In genomic region chr2:203040966-203041521, GRCh38 we compare ENCODE assay signal across 26 cellular contexts. TPM values are rescaled to one million over a fixed set of nuclear protein-coding genes. Genes with fewer than 3 reads are reported as not detected.
DNase-seq lines count a peak whose midpoint lies in the region; ATAC-seq and TF ChIP-seq lines count a peak whose summit lies in the region.
"Had no signal": no experiment of that assay in that cellular context is flagged by ENCODE, and none has a peak within 500 bp of the region (broad histone marks: within the 10 kb centered on the region; RNA-seq: fewer than 3 reads in every experiment).

No MANE protein-coding gene starts in this region.

- no peaks in the 10 kb centered on the region for H3K4me1 Mint-ChIP-seq in nephron progenitor cell
- H3K4me1 Mint-ChIP-seq: CD14-positive monocyte had no signal

- peaks cover 23% of the 10 kb centered on the region for H3K36me3 Mint-ChIP-seq in nephron progenitor cell (ENCODE audit: low read depth)

- no peak for TF ChIP-seq POLR2A in body of pancreas (IDR thresholded peaks at IDR 0.05)

- peaks cover 4 to 29% of the 10 kb centered on the region in 2 donors for H3K36me3 ChIP-seq in ascending aorta
- no peaks in the 10 kb centered on the region for H3K36me3 ChIP-seq in body of pancreas (replicated peaks in 1 of 2; ENCODE audit: insufficient read depth in 1 of 2, low read depth in 2 of 2)
- H3K36me3 ChIP-seq: BE2C had no signal

- intact Hi-C loops in ascending aorta (cut with DNase I) = no loop called here
- intact Hi-C loops in body of pancreas (cut with DNase I) = no loop called here

- no peak for ATAC-seq in HG02870 (IDR thresholded peaks at IDR 0.05; ENCODE audit: unreplicated experiment)
- no peak for ATAC-seq in HG02623 (IDR thresholded peaks at IDR 0.05; ENCODE audit: unreplicated experiment)
- ATAC-seq in body of pancreas = no peak
- ATAC-seq: Right ventricle myocardium inferior, SK-N-SH treated with all-trans-retinoic acid at 6 μM for 48 hours had no signal

- H3K4me3 ChIP-seq in ascending aorta = no peak overlapping the region
- no peak overlapping the region for H3K4me3 ChIP-seq in body of pancreas
- H3K4me3 ChIP-seq: PC-9, SJCRH30 had no signal

- no peak for TF ChIP-seq CTCF in ascending aorta (IDR thresholded peaks at IDR 0.05)
- TF ChIP-seq CTCF in nephron progenitor cell (IDR thresholded peaks at IDR 0.05) = no peak
- TF ChIP-seq CTCF in body of pancreas (IDR thresholded peaks at IDR 0.05) = no peak

- peaks cover 2% of the 10 kb centered on the region for H3K27me3 Mint-ChIP-seq in nephron progenitor cell (ENCODE audit: low read depth, poor library complexity)
- H3K27me3 Mint-ChIP-seq: CD8-positive, alpha-beta memory T cell had no signal

- H3K9me3 Mint-ChIP-seq in nephron progenitor cell = no peaks in the 10 kb centered on the region
- H3K9me3 Mint-ChIP-seq: CD14-positive monocyte; CD8-positive, alpha-beta memory T cell had no signal

- peak overlapping the region; percentile 57 for H3K27ac Mint-ChIP-seq in nephron progenitor cell
- H3K27ac Mint-ChIP-seq: CD14-positive monocyte had no signal

- 42 to 68% methylated on average over 2 of the region's 2 CpGs for WGBS in body of pancreas, 2 donors

- DNase-seq in ascending aorta (ENCODE audit: low spot score in 2 of 2) (no peak), left kidney (ENCODE audit: low read depth, low spot score) (peak; percentile 40), nephron progenitor cell (no peak), body of pancreas (no peak)
- no peak for DNase-seq in stimulated activated CD4-positive, alpha-beta T cell treated with anti-CD3 and anti-CD28 coated beads, Interleukin-12 subunit alpha, Interleukin-12 subunit beta, amount 100 ng/mL, for 4 hours
- DNase-seq: BE2C; Calu3; CD8-positive, alpha-beta memory T cell; DMS79 treated with DMSO at 0.1 percent for 48 hours; GF-D8; HCEC 1CT; KBM-7; MM.1S; NCI-H2029; NCI-H446 treated with DMSO at 0.1 percent for 48 hours; NCI-H526; NCI-H82; NK-92 treated with Interleukin-12 subunit alpha and Interleukin-12 subunit beta, amount 100 ng/mL, for 24 hours; PC-9; SJCRH30 had no signal

- H3K27me3 ChIP-seq in ascending aorta = no peaks in the 10 kb centered on the region
- no peaks in the 10 kb centered on the region for H3K27me3 ChIP-seq in body of pancreas
- H3K27me3 ChIP-seq: BE2C, SJCRH30 had no signal

- H3K27ac ChIP-seq in ascending aorta (peak overlapping the region; percentile 47 to 87), body of pancreas (no peak overlapping the region)
- H3K27ac ChIP-seq: HL-60, PC-9, SJCRH30 had no signal

- H3K4me1 ChIP-seq in ascending aorta (peaks cover 8 to 36% of the 10 kb centered on the region in 2 donors), body of pancreas (peaks cover 7% of the 10 kb centered on the region)
- H3K4me1 ChIP-seq: BE2C, SJCRH30 had no signal

- no peak overlapping the region for H3K4me3 Mint-ChIP-seq in nephron progenitor cell
- H3K4me3 Mint-ChIP-seq: CD14-positive monocyte; CD8-positive, alpha-beta memory T cell had no signal

- H3K9me3 ChIP-seq in ascending aorta (no peaks in the 10 kb centered on the region), body of pancreas (no peaks in the 10 kb centered on the region)
- H3K9me3 ChIP-seq: BE2C, SJCRH30 had no signal

RNA-seq across cellular contexts. Expression of gene NBEAL1, which starts 26.4 kb away (rescaled TPM):
- total RNA-seq in ascending aorta (33.0 TPM), body of pancreas (10 to 100 TPM; 29.6 to 31.6 TPM)

Comparison
In these comparisons a context has a peak if more than half of its experiments do, and no peak if none do; other contexts are left out.
1. H3K27ac ChIP-seq: peak in ascending aorta (2 of 2); none in body of pancreas (0 of 4).